In the genomic region with DNA sequence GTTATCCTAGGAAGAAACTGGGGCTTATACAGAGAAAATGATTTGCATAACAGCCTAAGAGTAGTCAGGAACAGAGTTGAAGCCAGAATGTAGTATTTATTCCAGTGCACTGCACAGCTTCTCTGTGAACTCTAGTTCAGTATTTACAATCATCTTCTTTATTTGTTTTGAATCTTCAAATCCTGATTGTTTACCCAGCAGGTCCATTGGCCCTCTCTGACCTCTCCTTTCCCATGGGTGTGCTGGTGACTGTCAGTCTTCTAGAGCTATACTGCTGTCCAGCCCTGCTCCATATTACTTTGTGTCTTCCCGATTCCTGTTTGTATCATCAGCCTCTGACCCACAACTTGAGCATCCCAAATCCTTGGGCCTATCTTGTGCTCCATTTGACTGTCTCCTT, we compare ENCODE assay signal across 15 cellular contexts.
DNase-seq lines count a peak whose midpoint lies in the region; ATAC-seq, FAIRE-seq and TF ChIP-seq lines count a peak whose summit lies in the region.
"Had no signal": no experiment of that assay in that cellular context is flagged by ENCODE, and none has a peak within 500 bp of the region (broad histone marks: within the 10 kb centered on the region; RNA-seq: fewer than 3 reads in every experiment).

No MANE protein-coding gene starts in this region.

- no peak overlapping the region for H3K4me3 ChIP-seq in liver (ENCODE audit: low read depth in 1 of 3, low read length in 3 of 3)
- no peak overlapping the region for H3K4me3 ChIP-seq in HepG2 (replicated peaks in 1 of 3; ENCODE audit: insufficient read depth in 1 of 3, low read depth in 2 of 3, low read length in 3 of 3)
- H3K4me3 ChIP-seq: BLaER1 treated with 17β-estradiol and CSF1 and Interleukin-3, amounts not matched to agents 10 nM and 100 nM; GM23338 had no signal

- DNase-seq in HepG2 (ENCODE audit: low spot score) (no peak), left lobe of liver (ENCODE audit: low spot score) (no peak), GDM1 (lab: John Stamatoyannopoulos, UW) (no peak), EL (no peak)
- DNase-seq: Calu3; CD8-positive, alpha-beta T cell; GF-D8; HCEC 1CT had no signal

- ATAC-seq in HepG2 (no peak), left lobe of liver (peak; percentile 22), HG03095 (IDR thresholded peaks at IDR 0.05; ENCODE audit: unreplicated experiment) (no peak)
- ATAC-seq: CD8-positive, alpha-beta T cell; GM23338 had no signal

- no peaks in the 10 kb centered on the region for H4K20me1 ChIP-seq in HepG2 (ENCODE audit: insufficient read depth, low read length)
- H4K20me1 ChIP-seq: BLaER1 treated with 17β-estradiol and CSF1 and Interleukin-3, amounts not matched to agents 10 nM and 100 nM had no signal

- H3K27me3 ChIP-seq in liver (ENCODE audit: control insufficient read depth in 4 of 4, insufficient read depth in 4 of 4, low read length in 3 of 4) (no peaks in the 10 kb centered on the region), HepG2 (ENCODE audit: control insufficient read depth in 1 of 2, insufficient read depth in 2 of 2, low read length in 2 of 2) (no peaks in the 10 kb centered on the region)
- H3K27me3 ChIP-seq: BLaER1 treated with 17β-estradiol and CSF1 and Interleukin-3, amounts not matched to agents 10 nM and 100 nM had no signal

- H3K36me3 ChIP-seq in liver (ENCODE audit: control insufficient read depth in 4 of 4, insufficient read depth in 3 of 4, low read depth in 1 of 4, low read length in 3 of 4) = no peaks in the 10 kb centered on the region
- no peaks in the 10 kb centered on the region for H3K36me3 ChIP-seq in HepG2 (replicated peaks in 1 of 2; ENCODE audit: control insufficient read depth in 1 of 2, insufficient read depth in 2 of 2, low read length in 2 of 2)
- H3K36me3 ChIP-seq: BLaER1 treated with 17β-estradiol and CSF1 and Interleukin-3, amounts not matched to agents 10 nM and 100 nM had no signal

- POLR2A ChIA-PET in HepG2 (lab: Yijun Ruan, JAX) = no interaction called here

- in situ Hi-C loops in HepG2 (cut with HindIII; ENCODE audit: extremely low pct_ligation_motif_present, low pct_unique_long_range_greater_than_20kb) = no loop called here

- TF ChIP-seq EP300 in HepG2 (IDR thresholded peaks at IDR 0.05; ENCODE audit: low read depth in 2 of 2, low read length in 2 of 2) (no peak), HepG2 (CRISPR knock-in tag; IDR thresholded peaks at IDR 0.05; ENCODE audit: borderline replicate concordance) (no peak)

- no peak overlapping the region for H3K27ac ChIP-seq in liver (ENCODE audit: low read depth in 1 of 2, low read length in 2 of 2)
- no peak overlapping the region for H3K27ac ChIP-seq in HepG2 (ENCODE audit: extremely low read length, insufficient read depth, low read length)
- peak overlapping the region; percentile 12 for H3K27ac ChIP-seq in VCaP
- H3K27ac ChIP-seq: BLaER1 treated with 17β-estradiol and CSF1 and Interleukin-3, amounts not matched to agents 10 nM and 100 nM; HL-60 had no signal

- FAIRE-seq in HepG2 (lab: Jason Lieb, UNC) = no peak
- FAIRE-seq: H54 had no signal

- intact Hi-C loops in HepG2 (cut with micrococcal nuclease; ENCODE audit: unreplicated experiment) = no loop called here

- H3K9ac ChIP-seq in liver (ENCODE audit: low read depth in 1 of 2, low read length in 2 of 2) = no peak overlapping the region
- H3K9ac ChIP-seq in HepG2 (ENCODE audit: insufficient read depth, low read depth, low read length) = no peak overlapping the region
- H3K9ac ChIP-seq: BLaER1 treated with 17β-estradiol and CSF1 and Interleukin-3, amounts not matched to agents 10 nM and 100 nM had no signal

- WGBS in liver = 76% methylated on average over 1 of the region's 1 CpG
- WGBS in HepG2 (ENCODE audit: low lambda C conversion rate) = 0% methylated on average over 1 of the region's 1 CpG

- TF ChIP-seq RAD21 in liver (IDR thresholded peaks at IDR 0.05) = no peak
- no peak for TF ChIP-seq RAD21 in HepG2 (CRISPR knock-in tag; IDR thresholded peaks at IDR 0.05)

- no peaks in the 10 kb centered on the region for H3K79me2 ChIP-seq in HepG2 (ENCODE audit: insufficient read depth, low read length)

- H3K9me3 ChIP-seq in liver (ENCODE audit: control insufficient read depth in 4 of 4, low read length in 3 of 4) = no peaks in the 10 kb centered on the region
- H3K9me3 ChIP-seq in HepG2 (ENCODE audit: low read length) = peaks cover 52% of the 10 kb centered on the region
- H3K9me3 ChIP-seq: BLaER1 treated with 17β-estradiol and CSF1 and Interleukin-3, amounts not matched to agents 10 nM and 100 nM had no signal

- no TSS peak for BruUV-seq in HepG2 (replicated peaks; lab: Mats Ljungman, UMichigan)

- no peak overlapping the region for H2AFZ ChIP-seq in HepG2 (ENCODE audit: low read length)
- H2AFZ ChIP-seq: GM23338 had no signal

- CTCF ChIA-PET in HepG2 (lab: Yijun Ruan, JAX; ENCODE audit: low intra/inter-chr PET ratio, low total read pairs) = no interaction called here

- no peak overlapping the region for H3K4me2 ChIP-seq in HepG2 (ENCODE audit: low read depth, low read length)
- H3K4me2 ChIP-seq: BLaER1 treated with 17β-estradiol and CSF1 and Interleukin-3, amounts not matched to agents 10 nM and 100 nM; GM23338 had no signal

- TF ChIP-seq POLR2A in HepG2 (IDR thresholded peaks at IDR 0.05; ENCODE audit: insufficient read depth in 1 of 2, low read depth in 2 of 2, low read length in 2 of 2) = no peak

- no peak for TF ChIP-seq CTCF in liver (IDR thresholded peaks at IDR 0.05; ENCODE audit: low read depth, low read length, missing input control)
- TF ChIP-seq CTCF in HepG2 (CRISPR knock-in tag; IDR thresholded peaks at IDR 0.05) = no peak
- TF ChIP-seq CTCF in VCaP (conservative IDR thresholded peaks at IDR 0.05) = no peak

- peaks cover 0 to 7% (median 0%) of the 10 kb centered on the region in 4 donors for H3K4me1 ChIP-seq in liver (ENCODE audit: control insufficient read depth in 4 of 4, insufficient read depth in 4 of 4, low read length in 3 of 4)
- H3K4me1 ChIP-seq in HepG2 (ENCODE audit: insufficient read depth, low read length) = no peaks in the 10 kb centered on the region
- H3K4me1 ChIP-seq: BLaER1 treated with 17β-estradiol and CSF1 and Interleukin-3, amounts not matched to agents 10 nM and 100 nM had no signal

TF ChIP-seq in liver, 16 proteins besides CTCF, POLR2A, EP300 and RAD21 (continues in another document):
- TF ChIP-seq SP1 (IDR thresholded peaks at IDR 0.05) (peak; percentile 40), HNF4A (conservative IDR thresholded peaks at IDR 0.05) (peak in 1 of 2 donors; percentile 60), NR2F2 (IDR thresholded peaks at IDR 0.05) (no peak), JUND (IDR thresholded peaks at IDR 0.05) (peak in 1 of 2 donors; percentile 24), HNF4G (IDR thresholded peaks at IDR 0.05) (no peak)
- TF ChIP-seq, protein P1, sequence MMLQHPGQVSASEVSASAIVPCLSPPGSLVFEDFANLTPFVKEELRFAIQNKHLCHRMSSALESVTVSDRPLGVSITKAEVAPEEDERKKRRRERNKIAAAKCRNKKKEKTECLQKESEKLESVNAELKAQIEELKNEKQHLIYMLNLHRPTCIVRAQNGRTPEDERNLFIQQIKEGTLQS (IDR thresholded peaks at IDR 0.05) = no peak
- TF ChIP-seq, protein P2, sequence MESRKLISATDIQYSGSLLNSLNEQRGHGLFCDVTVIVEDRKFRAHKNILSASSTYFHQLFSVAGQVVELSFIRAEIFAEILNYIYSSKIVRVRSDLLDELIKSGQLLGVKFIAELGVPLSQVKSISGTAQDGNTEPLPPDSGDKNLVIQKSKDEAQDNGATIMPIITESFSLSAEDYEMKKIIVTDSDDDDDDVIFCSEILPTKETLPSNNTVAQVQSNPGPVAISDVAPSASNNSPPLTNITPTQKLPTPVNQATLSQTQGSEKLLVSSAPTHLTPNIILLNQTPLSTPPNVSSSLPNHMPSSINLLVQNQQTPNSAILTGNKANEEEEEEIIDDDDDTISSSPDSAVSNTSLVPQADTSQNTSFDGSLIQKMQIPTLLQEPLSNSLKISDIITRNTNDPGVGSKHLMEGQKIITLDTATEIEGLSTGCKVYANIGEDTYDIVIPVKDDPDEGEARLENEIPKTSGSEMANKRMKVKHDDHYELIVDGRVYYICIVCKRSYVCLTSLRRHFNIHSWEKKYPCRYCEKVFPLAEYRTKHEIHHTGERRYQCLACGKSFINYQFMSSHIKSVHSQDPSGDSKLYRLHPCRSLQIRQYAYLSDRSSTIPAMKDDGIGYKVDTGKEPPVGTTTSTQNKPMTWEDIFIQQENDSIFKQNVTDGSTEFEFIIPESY (IDR thresholded peaks at IDR 0.05) = no peak
- TF ChIP-seq, protein P3, sequence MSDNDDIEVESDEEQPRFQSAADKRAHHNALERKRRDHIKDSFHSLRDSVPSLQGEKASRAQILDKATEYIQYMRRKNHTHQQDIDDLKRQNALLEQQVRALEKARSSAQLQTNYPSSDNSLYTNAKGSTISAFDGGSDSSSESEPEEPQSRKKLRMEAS (IDR thresholded peaks at IDR 0.05) = no peak

TF ChIP-seq in HepG2, 621 proteins besides CTCF, POLR2A, EP300 and RAD21:
- TF ChIP-seq SMYD3 (CRISPR knock-in tag; IDR thresholded peaks at IDR 0.05) (no peak), ZNF530 (CRISPR knock-in tag; IDR thresholded peaks at IDR 0.05; ENCODE audit: low read depth) (no peak), TAF1 (CRISPR knock-in tag; IDR thresholded peaks at IDR 0.05) (no peak), ZNF354B (CRISPR knock-in tag; IDR thresholded peaks at IDR 0.05) (no peak), REL (CRISPR knock-in tag; conservative IDR thresholded peaks at IDR 0.05) (no peak), TP53 (CRISPR knock-in tag; conservative IDR thresholded peaks at IDR 0.05) (no peak), GZF1 (CRISPR knock-in tag; IDR thresholded peaks at IDR 0.05) (no peak), ZNF350 (CRISPR knock-in tag; IDR thresholded peaks at IDR 0.05; ENCODE audit: borderline replicate concordance, low read depth) (no peak), SAFB2 (CRISPR knock-in tag; IDR thresholded peaks at IDR 0.05; ENCODE audit: borderline replicate concordance, low read depth) (no peak)
- TF ChIP-seq, protein P4, sequence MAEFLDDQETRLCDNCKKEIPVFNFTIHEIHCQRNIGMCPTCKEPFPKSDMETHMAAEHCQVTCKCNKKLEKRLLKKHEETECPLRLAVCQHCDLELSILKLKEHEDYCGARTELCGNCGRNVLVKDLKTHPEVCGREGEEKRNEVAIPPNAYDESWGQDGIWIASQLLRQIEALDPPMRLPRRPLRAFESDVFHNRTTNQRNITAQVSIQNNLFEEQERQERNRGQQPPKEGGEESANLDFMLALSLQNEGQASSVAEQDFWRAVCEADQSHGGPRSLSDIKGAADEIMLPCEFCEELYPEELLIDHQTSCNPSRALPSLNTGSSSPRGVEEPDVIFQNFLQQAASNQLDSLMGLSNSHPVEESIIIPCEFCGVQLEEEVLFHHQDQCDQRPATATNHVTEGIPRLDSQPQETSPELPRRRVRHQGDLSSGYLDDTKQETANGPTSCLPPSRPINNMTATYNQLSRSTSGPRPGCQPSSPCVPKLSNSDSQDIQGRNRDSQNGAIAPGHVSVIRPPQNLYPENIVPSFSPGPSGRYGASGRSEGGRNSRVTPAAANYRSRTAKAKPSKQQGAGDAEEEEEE (CRISPR knock-in tag; IDR thresholded peaks at IDR 0.05; ENCODE audit: borderline replicate concordance) = no peak
